Comparison of ENCODE assay signal across 8 cellular contexts in the genomic region with DNA sequence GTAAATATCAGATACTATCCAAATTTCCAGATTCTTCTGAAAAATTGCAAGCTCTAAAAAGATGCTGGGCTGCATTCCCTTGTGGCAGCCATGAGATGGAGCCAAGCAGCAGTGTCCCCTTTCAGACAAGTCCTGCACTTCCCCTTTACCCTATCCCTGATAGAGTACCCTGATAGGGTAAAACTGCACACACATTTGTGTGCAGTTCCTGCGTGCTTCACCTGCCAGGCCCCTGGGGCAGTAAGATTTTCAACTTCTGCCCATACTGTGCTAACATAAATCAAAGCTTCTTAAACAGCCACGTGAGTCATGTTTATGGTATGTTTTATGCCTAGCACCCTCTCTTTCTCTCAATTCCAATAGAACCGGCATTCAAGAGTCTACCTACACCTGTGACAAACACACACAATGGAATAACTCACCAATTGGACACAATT. TPM values are rescaled to one million over a fixed set of nuclear protein-coding genes. Genes with fewer than 3 reads are reported as not detected.
DNase-seq lines count a peak whose midpoint lies in the region; ATAC-seq and TF ChIP-seq lines count a peak whose summit lies in the region.

No MANE protein-coding gene starts in this region.

- peak; percentile 87 to 93 for DNase-seq in Kasumi-1 (lab: John Stamatoyannopoulos, UW)
- DNase-seq in adipocyte (ENCODE audit: low read depth) = peak; percentile 68
- no peak for DNase-seq in left lung
- DNase-seq in posterior vena cava (ENCODE audit: low spot score) = no peak
- DNase-seq in activated CD4-positive, CD25-positive, alpha-beta regulatory T cell treated with anti-CD3 and anti-CD28 coated beads, Interleukin-2, amount 50 U/mL, for 72 hours = no peak
- DNase-seq in middle frontal gyrus (ENCODE audit: extremely low spot score, low spot score) = no peak
- no peak for DNase-seq in activated naive CD8-positive, alpha-beta T cell treated with anti-CD3 and anti-CD28 coated beads, Interleukin-2, amount 50 U/mL, for 24 hours

- H3K9me3 ChIP-seq in adipocyte (ENCODE audit: control insufficient read depth, low read length) (no peaks in the 10 kb centered on the region), left lung (no peaks in the 10 kb centered on the region)

- H3K9ac ChIP-seq in adipocyte (ENCODE audit: low read length) = no peak overlapping the region

- H3K27me3 Mint-ChIP-seq in activated naive CD8-positive, alpha-beta T cell treated with anti-CD3 and anti-CD28 coated beads, Interleukin-2, amount 50 U/mL, for 24 hours = peaks cover 4% of the 10 kb centered on the region

- no peak overlapping the region for H3K27ac Mint-ChIP-seq in activated naive CD8-positive, alpha-beta T cell treated with anti-CD3 and anti-CD28 coated beads, Interleukin-2, amount 50 U/mL, for 24 hours

- peaks cover 13% of the 10 kb centered on the region for H3K4me1 ChIP-seq in adipocyte (ENCODE audit: control insufficient read depth, insufficient read depth, low read length)
- peaks cover 5 to 13% of the 10 kb centered on the region in 2 donors for H3K4me1 ChIP-seq in left lung

- H3K4me3 ChIP-seq in adipocyte (ENCODE audit: low read length) (no peak overlapping the region), left lung (no peak overlapping the region)

- intact Hi-C loops in left lung (cut with DNase I) (no loop called here), posterior vena cava (cut with DNase I) (no loop called here)

- H3K27me3 ChIP-seq in adipocyte (replicated peaks; ENCODE audit: control insufficient read depth, insufficient read depth, low read length) = no peaks in the 10 kb centered on the region
- H3K27me3 ChIP-seq in left lung = no peaks in the 10 kb centered on the region

- H3K4me3 Mint-ChIP-seq in activated naive CD8-positive, alpha-beta T cell treated with anti-CD3 and anti-CD28 coated beads, Interleukin-2, amount 50 U/mL, for 24 hours = no peak overlapping the region

- H3K36me3 ChIP-seq in adipocyte (ENCODE audit: control insufficient read depth, insufficient read depth, low read length, severe bottlenecking) (no peaks in the 10 kb centered on the region), left lung (no peaks in the 10 kb centered on the region)

- H3K9me3 Mint-ChIP-seq in activated naive CD8-positive, alpha-beta T cell treated with anti-CD3 and anti-CD28 coated beads, Interleukin-2, amount 50 U/mL, for 24 hours = no peaks in the 10 kb centered on the region

- no peaks in the 10 kb centered on the region for H3K36me3 Mint-ChIP-seq in activated naive CD8-positive, alpha-beta T cell treated with anti-CD3 and anti-CD28 coated beads, Interleukin-2, amount 50 U/mL, for 24 hours (ENCODE audit: low read depth)

- peak; percentile 86 for ATAC-seq in left lung
- no peak for ATAC-seq in activated naive CD8-positive, alpha-beta T cell treated with anti-CD3 and anti-CD28 coated beads, Interleukin-2, amount 50 U/mL, for 24 hours

- peaks cover 3% of the 10 kb centered on the region for H3K4me1 Mint-ChIP-seq in activated naive CD8-positive, alpha-beta T cell treated with anti-CD3 and anti-CD28 coated beads, Interleukin-2, amount 50 U/mL, for 24 hours

- H3K27ac ChIP-seq in C4-2B = no peak overlapping the region
- no peak overlapping the region for H3K27ac ChIP-seq in left lung

- TF ChIP-seq CTCF in C4-2B (conservative IDR thresholded peaks at IDR 0.05) = peak; percentile 42
- peak; percentile 18 to 35 for TF ChIP-seq CTCF in left lung (IDR thresholded peaks at IDR 0.05)

RNA-seq across cellular contexts. Expression of a gene that starts 52.2 kb away (rescaled TPM):
- total RNA-seq in left lung (10 to 100 TPM; 21.4 to 26.3 TPM), posterior vena cava (10 to 100 TPM; 22.4 to 23.2 TPM)

Comparison
In these comparisons a context has a peak if more than half of its experiments do, and no peak if none do; other contexts are left out.
1. DNase-seq: peak in Kasumi-1 (2 of 2) and adipocyte (single experiment); none in left lung (0 of 2), posterior vena cava (single experiment), activated CD4-positive, CD25-positive, alpha-beta regulatory T cell treated with anti-CD3 and anti-CD28 coated beads, Interleukin-2, amount 50 U/mL, for 72 hours (single experiment), middle frontal gyrus (single experiment) and activated naive CD8-positive, alpha-beta T cell treated with anti-CD3 and anti-CD28 coated beads, Interleukin-2, amount 50 U/mL, for 24 hours (single experiment).